8 cellular contexts compared by ENCODE assay signal in genomic region chr17:16217002-16217635, GRCh38.
DNase-seq lines count a peak whose midpoint lies in the region; FAIRE-seq and TF ChIP-seq lines count a peak whose summit lies in the region.

Gene PIGL, plus strand, starts transcription at chr17:16217210. Its CDS starts 17 bp downstream, at chr17:16217227.

- H3K79me2 ChIP-seq in DOHH2 (ENCODE audit: control insufficient read depth, low read length), result peaks cover 92% of the 10 kb centered on the region

- H4K20me1 ChIP-seq in DOHH2 (ENCODE audit: control insufficient read depth, insufficient read depth, low read depth, low read length), result peaks cover 13% of the 10 kb centered on the region; the same call in 1 of the 2 replicates

- peaks cover 38% of the 10 kb centered on the region for H3K4me1 ChIP-seq in DOHH2 (ENCODE audit: control insufficient read depth, low read length)

- peaks cover 9% of the 10 kb centered on the region; the same call in 1 of the 2 replicates for H3F3A ChIP-seq in DOHH2 (ENCODE audit: control insufficient read depth, insufficient read depth)

- TF ChIP-seq CTCF in DOHH2 (IDR thresholded peaks at IDR 0.05; ENCODE audit: low read depth, low read length, poor library complexity, severe bottlenecking), result no peak

- FAIRE-seq in urothelium cell line (lab: Jason Lieb, UNC), result no peak

- H3K4me2 ChIP-seq in DOHH2 (ENCODE audit: low read length), result peak within 1 kb of the TSS; percentile 83

- H3K27me3 ChIP-seq in DOHH2 (ENCODE audit: control insufficient read depth, low read length), result no peaks in the 10 kb centered on the region

- no peaks in the 10 kb centered on the region for H3K9me2 ChIP-seq in DOHH2 (replicated peaks; ENCODE audit: control insufficient read depth, low read length)

- no peaks in the 10 kb centered on the region for H3K9me3 ChIP-seq in DOHH2 (ENCODE audit: control insufficient read depth, insufficient read depth, low read length)

- H3K4me3 ChIP-seq in DOHH2 (ENCODE audit: low read length), result peak within 1 kb of the TSS; percentile 98

- H3K36me3 ChIP-seq in DOHH2 (ENCODE audit: control insufficient read depth, low read length), result peaks cover 5% of the 10 kb centered on the region; the same call in 1 of the 2 replicates

- peak within 1 kb of the TSS; percentile 84 for H3K27ac ChIP-seq in DOHH2 (ENCODE audit: low read depth, low read length)

- DNase-seq in HCEC 1CT (peak; percentile 92), NCI-H2029 treated with DMSO at 0.1 percent for 48 hours (lab: John Stamatoyannopoulos, UW) (peak; percentile 85), T-helper 9 cell (peak; percentile 71), astrocyte of the hippocampus (ENCODE audit: low read depth, low spot score) (peak; percentile 95), hepatic stellate cell (ENCODE audit: low spot score) (peak; percentile 91), putamen (ENCODE audit: low spot score) (peak; percentile 94), urothelium cell line (ENCODE audit: low spot score) (peak; percentile 80)

Comparison
In these comparisons a context has a peak if more than half of its experiments do, and no peak if none do; other contexts are left out.
1. Peak in every context shown above with its lines: DNase-seq, H3K4me3 ChIP-seq and H3K27ac ChIP-seq.